18 cellular contexts compared by ENCODE assay signal in genomic region chr2:156486175-156486574, GRCh38. TPM values are rescaled to one million over a fixed set of nuclear protein-coding genes. Genes with fewer than 3 reads are reported as not detected.
A peak's percentile ranks its signal among the peaks of the same experiment; 100 is the strongest.
DNase-seq lines count a peak whose midpoint lies in the region; FAIRE-seq and TF ChIP-seq lines count a peak whose summit lies in the region.
"Had no signal": no experiment of that assay in that cellular context is flagged by ENCODE, and none has a peak within 500 bp of the region (broad histone marks: within the 10 kb centered on the region; RNA-seq: fewer than 3 reads in every experiment).

No MANE protein-coding gene starts in this region.

- H3K4me3 ChIP-seq in choroid plexus epithelial cell (ENCODE audit: low read depth, low read length) = no peak overlapping the region
- H3K4me3 ChIP-seq in neutrophil (ENCODE audit: low read depth in 1 of 2, low read length in 1 of 2) = no peak overlapping the region
- no peak overlapping the region for H3K4me3 ChIP-seq in BE2C (ENCODE audit: low read depth, low read length)
- H3K4me3 ChIP-seq in smooth muscle cell = no peak overlapping the region
- H3K4me3 ChIP-seq: ascending aorta, esophagus squamous epithelium, hepatocyte, tibial artery had no signal

- no peak overlapping the region for H2AFZ ChIP-seq in smooth muscle cell (ENCODE audit: low read depth)
- H2AFZ ChIP-seq: hepatocyte had no signal

- H3F3A ChIP-seq in smooth muscle cell (ENCODE audit: low read depth) = no peaks in the 10 kb centered on the region

- H3K36me3 ChIP-seq in neutrophil = no peaks in the 10 kb centered on the region
- no peaks in the 10 kb centered on the region for H3K36me3 ChIP-seq in BE2C
- no peaks in the 10 kb centered on the region for H3K36me3 ChIP-seq in smooth muscle cell (ENCODE audit: low read depth)
- H3K36me3 ChIP-seq: ascending aorta, esophagus squamous epithelium, tibial artery had no signal

- 60% methylated on average over 4 of the region's 4 CpGs for WGBS in smooth muscle cell (ENCODE audit: low lambda C conversion rate)

- DNase-seq in HEK293T (ENCODE audit: extremely low spot score) = no peak
- peak; percentile 28 for DNase-seq in RCC 7860 (ENCODE audit: low spot score)
- peak; percentile 61 for DNase-seq in choroid plexus epithelial cell (ENCODE audit: low read depth)
- DNase-seq in NAMALWA (ENCODE audit: low spot score) = no peak
- no peak for DNase-seq in BE2C
- DNase-seq in smooth muscle cell (lab: John Stamatoyannopoulos, UW; ENCODE audit: unreplicated experiment) = no peak
- DNase-seq: activated CD8-positive, alpha-beta memory T cell treated with anti-CD3 and anti-CD28 coated beads for 24 hours; activated effector memory CD4-positive, alpha-beta T cell treated with Interleukin-2 at 50 U/mL for 16 hours; esophagus squamous epithelium; HFFc6; kidney glomerular epithelial cell; NCI-H1092; NCI-H748 treated with DMSO at 0.1 percent for 48 hours; tibial artery had no signal

- no peak for FAIRE-seq in RCC 7860 (lab: Jason Lieb, UNC)

- H3K79me2 ChIP-seq in smooth muscle cell (ENCODE audit: low read depth) = no peaks in the 10 kb centered on the region

- TF ChIP-seq CTCF in choroid plexus epithelial cell (conservative IDR thresholded peaks at IDR 0.05; ENCODE audit: low read depth, low read length) = no peak
- no peak for TF ChIP-seq CTCF in neutrophil (IDR thresholded peaks at IDR 0.05)
- TF ChIP-seq CTCF in BE2C (IDR thresholded peaks at IDR 0.05; ENCODE audit: low read depth, low read length) = no peak
- TF ChIP-seq CTCF in smooth muscle cell (IDR thresholded peaks at IDR 0.05; ENCODE audit: borderline replicate concordance, insufficient read depth, poor library complexity, severe bottlenecking) = no peak

- H3K27me3 ChIP-seq in neutrophil (no peaks in the 10 kb centered on the region), BE2C (no peaks in the 10 kb centered on the region), smooth muscle cell (ENCODE audit: low read depth) (no peaks in the 10 kb centered on the region)
- H3K27me3 ChIP-seq: ascending aorta, esophagus squamous epithelium, hepatocyte, tibial artery had no signal

- H4K20me1 ChIP-seq in smooth muscle cell (ENCODE audit: low read depth) = no peaks in the 10 kb centered on the region

- no peak overlapping the region for H3K9ac ChIP-seq in smooth muscle cell (ENCODE audit: low read depth)

- CTCF ChIA-PET in HEK293T (lab: Yijun Ruan, JAX) = interaction anchor here (0.8 kb wide), 1 partner anchor 19 kb away, joined by 3 read pairs; no protein-coding TSS in a partner anchor

- no peak overlapping the region for H3K4me2 ChIP-seq in smooth muscle cell
- H3K4me2 ChIP-seq: hepatocyte had no signal

- no peaks in the 10 kb centered on the region for H3K9me3 ChIP-seq in neutrophil
- H3K9me3 ChIP-seq in BE2C = no peaks in the 10 kb centered on the region
- no peaks in the 10 kb centered on the region for H3K9me3 ChIP-seq in smooth muscle cell (replicated peaks; ENCODE audit: low read depth)
- H3K9me3 ChIP-seq: ascending aorta, esophagus squamous epithelium, tibial artery had no signal

- peak overlapping the region; percentile 61 for H3K27ac ChIP-seq in neutrophil
- no peak overlapping the region for H3K27ac ChIP-seq in smooth muscle cell (ENCODE audit: low read depth)
- H3K27ac ChIP-seq: ascending aorta, esophagus squamous epithelium, hepatocyte, tibial artery, VCaP had no signal

- POLR2A ChIA-PET in HEK293T (lab: Yijun Ruan, JAX) = no interaction called here

- H3K4me1 ChIP-seq in neutrophil (ENCODE audit: control insufficient read depth in 1 of 2, insufficient read depth in 1 of 2, low read depth in 1 of 2, low read length in 1 of 2) (peaks cover 15 to 25% of the 10 kb centered on the region in 2 experiments), BE2C (no peaks in the 10 kb centered on the region), smooth muscle cell (ENCODE audit: low read depth) (no peaks in the 10 kb centered on the region)
- H3K4me1 ChIP-seq: ascending aorta had no signal

TF ChIP-seq in HEK293T, 16 proteins besides CTCF, POLR2A, EP300 and RAD21:
- no peak for TF ChIP-seq CTBP1 (IDR thresholded peaks at IDR 0.05; ENCODE audit: borderline replicate concordance)
- TF ChIP-seq, protein P1, sequence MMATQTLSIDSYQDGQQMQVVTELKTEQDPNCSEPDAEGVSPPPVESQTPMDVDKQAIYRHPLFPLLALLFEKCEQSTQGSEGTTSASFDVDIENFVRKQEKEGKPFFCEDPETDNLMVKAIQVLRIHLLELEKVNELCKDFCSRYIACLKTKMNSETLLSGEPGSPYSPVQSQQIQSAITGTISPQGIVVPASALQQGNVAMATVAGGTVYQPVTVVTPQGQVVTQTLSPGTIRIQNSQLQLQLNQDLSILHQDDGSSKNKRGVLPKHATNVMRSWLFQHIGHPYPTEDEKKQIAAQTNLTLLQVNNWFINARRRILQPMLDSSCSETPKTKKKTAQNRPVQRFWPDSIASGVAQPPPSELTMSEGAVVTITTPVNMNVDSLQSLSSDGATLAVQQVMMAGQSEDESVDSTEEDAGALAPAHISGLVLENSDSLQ (IDR thresholded peaks at IDR 0.05) = peak; percentile 47; the same call in 1 of the 2 replicates

RNA-seq across cellular contexts. Expression of gene GPD2, which starts 50.0 kb away (rescaled TPM):
- polyA plus RNA-seq in BE2C (2012; ENCODE audit: insufficient read depth, insufficient read length, low read depth) = 1.5 TPM
- total RNA-seq in smooth muscle cell = 25.8 and 26.2 TPM in 2 replicates
- polyA plus RNA-seq in smooth muscle cell = 3.4 and 5.6 TPM in 2 replicates

Comparison
In these comparisons a context has a peak if more than half of its experiments do, and no peak if none do; other contexts are left out.
1. DNase-seq: peak in RCC 7860 (single experiment) and choroid plexus epithelial cell (single experiment); none in HEK293T (single experiment), NAMALWA (single experiment), BE2C (single experiment) and smooth muscle cell (single experiment).